Comparison of ENCODE assay signal across 7 cellular contexts in genomic region chr16:30458561-30459394, GRCh38. TPM values are rescaled to one million over a fixed set of nuclear protein-coding genes. Genes with fewer than 3 reads are reported as not detected.
DNase-seq lines count a peak whose midpoint lies in the region; ATAC-seq lines count a peak whose summit lies in the region.

No MANE protein-coding gene starts in this region.

- H3K4me1 Mint-ChIP-seq in activated CD4-positive, alpha-beta T cell treated with anti-CD3 and anti-CD28 coated beads for 36 hours, result peaks cover 59% of the 10 kb centered on the region

- intact Hi-C loops in activated CD4-positive, alpha-beta T cell treated with anti-CD3 and anti-CD28 coated beads for 36 hours (cut with DNase I, micrococcal nuclease), result loop anchor here (1.0 to 5.0 kb wide), 4 partner anchors 13 to 69 kb away; partner anchors contain the start of genes DCTPP1 (in 1 of the 2) and ZNF768 (in 1 of the 2)
- intact Hi-C loops in Right ventricle myocardium superior (cut with DNase I), result no loop called here

- H3K27me3 Mint-ChIP-seq in activated CD4-positive, alpha-beta T cell treated with anti-CD3 and anti-CD28 coated beads for 36 hours, result no peaks in the 10 kb centered on the region

- ATAC-seq in GM19452 (IDR thresholded peaks at IDR 0.05; ENCODE audit: unreplicated experiment), result peak; percentile 87
- ATAC-seq in HG03457 (IDR thresholded peaks at IDR 0.05; ENCODE audit: unreplicated experiment), result peak; percentile 66
- ATAC-seq in activated CD4-positive, alpha-beta T cell treated with anti-CD3 and anti-CD28 coated beads for 36 hours, result peak; percentile 96
- ATAC-seq in Right ventricle myocardium superior (ENCODE audit: poor library complexity), result peak; percentile 49

- peak overlapping the region; percentile 95 for H3K27ac Mint-ChIP-seq in activated CD4-positive, alpha-beta T cell treated with anti-CD3 and anti-CD28 coated beads for 36 hours

- CTCF ChIA-PET in activated CD4-positive, alpha-beta T cell treated with anti-CD3 and anti-CD28 coated beads for 36 hours (lab: Charles Lee), result interaction anchor here (0.6 to 7.0 kb wide), 16 partner anchors 9 to 235 kb away, joined by 3 to 39 read pairs (median 4); partner anchors contain the start of genes DCTPP1, ITGAL, SEPHS2 and ZNF688

- POLR2A ChIA-PET in activated CD4-positive, alpha-beta T cell treated with anti-CD3 and anti-CD28 coated beads for 36 hours (lab: Charles Lee), result interaction anchor here (0.9 to 2.4 kb wide), 5 partner anchors 14 to 123 kb away, joined by 3 to 11 read pairs (median 8); partner anchors contain the start of genes DCTPP1 and ITGAL

- peak overlapping the region; percentile 57 for H3K4me3 Mint-ChIP-seq in activated CD4-positive, alpha-beta T cell treated with anti-CD3 and anti-CD28 coated beads for 36 hours

- no peaks in the 10 kb centered on the region for H3K36me3 Mint-ChIP-seq in activated CD4-positive, alpha-beta T cell treated with anti-CD3 and anti-CD28 coated beads for 36 hours (ENCODE audit: low read depth)

- no peaks in the 10 kb centered on the region for H3K9me3 Mint-ChIP-seq in activated CD4-positive, alpha-beta T cell treated with anti-CD3 and anti-CD28 coated beads for 36 hours (ENCODE audit: low read depth)

- DNase-seq in activated CD4-positive, alpha-beta T cell treated with anti-CD3 and anti-CD28 coated beads for 36 hours, result peak; percentile 94
- DNase-seq in Right ventricle myocardium superior (peak; percentile 71), superior temporal gyrus (ENCODE audit: extremely low spot score) (no peak), glomerular visceral epithelial cell (ENCODE audit: extremely low spot score) (no peak)
- DNase-seq in stimulated activated CD8-positive, alpha-beta memory T cell treated with anti-CD3 and anti-CD28 coated beads, Interleukin-4, amount 100 ng/mL, for 1 hour (ENCODE audit: low read depth in 2 of 2, low spot score in 1 of 2), result peak; percentile 33 to 52

RNA-seq across cellular contexts. Expression of gene SEPHS2, which starts 13.1 kb away (rescaled TPM):
- total RNA-seq in activated CD4-positive, alpha-beta T cell treated with anti-CD3 and anti-CD28 coated beads for 36 hours, result 10 to 100 TPM; 37.8 to 56.0 TPM
- total RNA-seq in Right ventricle myocardium superior, result 28.6 TPM

RNA-seq across cellular contexts. Expression of gene ITGAL, which starts 13.8 kb away (rescaled TPM):
- total RNA-seq in activated CD4-positive, alpha-beta T cell treated with anti-CD3 and anti-CD28 coated beads for 36 hours, result 100 to 1,000 TPM; 210 to 222 TPM
- total RNA-seq in Right ventricle myocardium superior, result 1.5 TPM

RNA-seq across cellular contexts. Expression of gene DCTPP1, which starts 28.9 kb away (rescaled TPM):
- total RNA-seq in activated CD4-positive, alpha-beta T cell treated with anti-CD3 and anti-CD28 coated beads for 36 hours, result 100 to 1,000 TPM in 1 of 2 experiments, 10 to 100 TPM in 1; 89.3 to 102 TPM
- total RNA-seq in Right ventricle myocardium superior, result 38.4 TPM

RNA-seq across cellular contexts. Expression of gene ZNF771, which starts 51.4 kb away (rescaled TPM):
- total RNA-seq in activated CD4-positive, alpha-beta T cell treated with anti-CD3 and anti-CD28 coated beads for 36 hours, result 1 to 10 TPM; 3.8 to 4.0 TPM
- total RNA-seq in Right ventricle myocardium superior, result 6.2 TPM

Comparison
In these comparisons a context has a peak if more than half of its experiments do, and no peak if none do; other contexts are left out.
1. DNase-seq: peak in activated CD4-positive, alpha-beta T cell treated with anti-CD3 and anti-CD28 coated beads for 36 hours (single experiment), Right ventricle myocardium superior (single experiment) and stimulated activated CD8-positive, alpha-beta memory T cell treated with anti-CD3 and anti-CD28 coated beads, Interleukin-4, amount 100 ng/mL, for 1 hour (2 of 2); none in superior temporal gyrus (single experiment) and glomerular visceral epithelial cell (single experiment).
2. RNA of gene ITGAL, which starts 13.8 kb away (total RNA-seq): 210 to 222 TPM in activated CD4-positive, alpha-beta T cell treated with anti-CD3 and anti-CD28 coated beads for 36 hours; 1.5 TPM in Right ventricle myocardium superior (single experiment); every median in the first group is over 10 times any median in the second.
3. Peak in every context shown above with its lines, with median percentiles within 50 percentile points of each other: ATAC-seq.